29 cellular contexts compared by ENCODE assay signal in the genomic region with DNA sequence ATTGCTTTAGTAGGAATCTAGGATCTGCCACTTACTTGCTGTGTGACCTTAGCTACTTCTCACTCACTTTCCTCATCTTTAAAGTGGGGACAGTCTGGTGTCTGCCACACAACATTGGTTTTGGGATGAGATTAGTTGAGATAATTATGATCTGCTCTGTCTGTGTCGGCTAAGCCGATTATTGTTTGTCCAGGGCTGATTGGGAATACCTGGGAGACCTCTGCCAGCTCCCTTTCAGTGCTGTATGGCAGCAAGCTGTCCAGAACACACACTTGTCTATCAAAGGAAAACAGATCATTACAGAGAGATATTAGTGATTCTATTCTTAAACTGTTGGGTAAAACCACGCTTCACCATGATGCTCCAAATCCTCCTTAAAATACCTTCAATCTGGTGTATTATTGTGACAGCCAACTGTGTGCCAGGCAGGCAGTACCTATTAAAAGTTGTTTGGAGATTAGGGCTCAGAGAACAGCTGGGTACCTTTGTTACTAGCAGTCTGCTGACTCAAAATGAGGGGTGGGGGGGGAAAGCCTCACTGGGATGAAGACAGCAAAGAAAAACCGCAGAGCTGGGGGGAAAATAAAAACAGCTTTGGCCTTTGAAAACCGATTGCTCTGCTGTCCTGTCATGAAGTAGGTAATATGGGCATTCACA.
A peak's percentile ranks its signal among the peaks of the same experiment; 100 is the strongest.
DNase-seq lines count a peak whose midpoint lies in the region; ATAC-seq lines count a peak whose summit lies in the region.
"Had no signal": no experiment of that assay in that cellular context is flagged by ENCODE, and none has a peak within 500 bp of the region (broad histone marks: within the 10 kb centered on the region; RNA-seq: fewer than 3 reads in every experiment).

No MANE protein-coding gene starts in this region.

- H3K4me1 ChIP-seq in mesendoderm (ENCODE audit: control insufficient read depth, low read depth, low read length), result no peaks in the 10 kb centered on the region
- H3K4me1 ChIP-seq: A549, ascending aorta, sigmoid colon, tibial artery had no signal

- H2AK5ac ChIP-seq in mesendoderm (ENCODE audit: low read length), result no peak overlapping the region

- no peak overlapping the region for H3K23ac ChIP-seq in mesendoderm (ENCODE audit: low read length)

- H3K9ac ChIP-seq in mesendoderm (ENCODE audit: low read length), result no peak overlapping the region
- H3K9ac ChIP-seq: GM23248 had no signal

- no peaks in the 10 kb centered on the region for H3K79me1 ChIP-seq in mesendoderm (ENCODE audit: low read length)

- no CpG with 5 or more reads among the region's 5 CpGs for WGBS in mesendoderm (ENCODE audit: extremely low coverage, insufficient coverage, low lambda C conversion rate)

- H3K56ac ChIP-seq in mesendoderm (ENCODE audit: low read length), result no peak overlapping the region

- no peak overlapping the region for H2BK120ac ChIP-seq in mesendoderm (ENCODE audit: low read depth, low read length)

- no peak overlapping the region for H2BK5ac ChIP-seq in mesendoderm (ENCODE audit: low read length)

- H2BK15ac ChIP-seq in mesendoderm (replicated peaks; ENCODE audit: low read depth), result no peak overlapping the region

- no peak overlapping the region for H3K18ac ChIP-seq in mesendoderm (ENCODE audit: low read length)

- H3K4me2 ChIP-seq in mesendoderm (ENCODE audit: low read length), result no peak overlapping the region
- H3K4me2 ChIP-seq: A549 had no signal

- no peaks in the 10 kb centered on the region for H3K27me3 ChIP-seq in mesendoderm (ENCODE audit: insufficient read depth, low read length, poor library complexity)
- H3K27me3 ChIP-seq: ascending aorta, cardiac muscle cell, sigmoid colon, tibial artery had no signal

- H4K5ac ChIP-seq in mesendoderm (ENCODE audit: low read length), result no peak overlapping the region

- ATAC-seq in Right ventricle myocardium superior (ENCODE audit: poor library complexity), result no peak
- ATAC-seq: A549, left lobe of liver had no signal

- no peak overlapping the region for H3K4me3 ChIP-seq in mesendoderm (ENCODE audit: low read length)
- H3K4me3 ChIP-seq: A549, ascending aorta, cardiac muscle cell, GM23248, sigmoid colon, tibial artery had no signal

- H3K4ac ChIP-seq in mesendoderm (ENCODE audit: low read depth, low read length), result no peak overlapping the region

- intact Hi-C loops in Right ventricle myocardium superior (cut with DNase I), result no loop called here

- H3K79me2 ChIP-seq in mesendoderm (ENCODE audit: control insufficient read depth, insufficient read depth, low read length), result no peaks in the 10 kb centered on the region

- no peaks in the 10 kb centered on the region for H3K36me3 ChIP-seq in mesendoderm (ENCODE audit: control insufficient read depth, insufficient read depth, low read length)
- H3K36me3 ChIP-seq: ascending aorta, cardiac muscle cell, sigmoid colon, tibial artery had no signal

- DNase-seq in D341Med (ENCODE audit: low spot score), result peak; percentile 76
- peak; percentile 86 for DNase-seq in NCI-H1694 treated with DMSO at 0.1 percent for 48 hours (lab: John Stamatoyannopoulos, UW)
- peak; percentile 0 for DNase-seq in SK-N-DZ (ENCODE audit: low spot score)
- DNase-seq in mesendoderm, result peak; percentile 3
- no peak for DNase-seq in nucleus accumbens (lab: John Stamatoyannopoulos, UW)
- no peak for DNase-seq in DMS79 (lab: John Stamatoyannopoulos, UW)
- DNase-seq in Right ventricle myocardium superior, result no peak
- DNase-seq in SKM-1 (lab: John Stamatoyannopoulos, UW; ENCODE audit: unreplicated experiment), result no peak
- DNase-seq: activated CD4-positive, alpha-beta T cell treated with anti-CD3 and anti-CD28 coated beads, Interleukin-2, amount 50 U/mL, for 1 hour; activated gamma-delta T cell; activated naive CD8-positive, alpha-beta T cell treated with anti-CD3 and anti-CD28 coated beads for 36 hours; activated T-cell treated with anti-CD3 and anti-CD28 coated beads, Interleukin-2, amount 50 U/mL, for 24 hours; CD4-positive, CD25-positive, alpha-beta regulatory T cell; DMS 273 treated with DMSO at 0.1 percent for 48 hours; effector CD8-positive, alpha-beta T cell; GM23248; KBM-7; NCI-H1105 treated with DMSO at 0.1 percent for 48 hours; NCI-H2081 treated with DMSO at 0.1 percent for 48 hours; SHP77 treated with DMSO at 0.1 percent for 48 hours; sigmoid colon; stimulated activated CD4-positive, alpha-beta T cell treated with anti-CD3 and anti-CD28 coated beads, Interleukin-4, amount 100 ng/mL, for 24 hours; T-helper 9 cell; tibial artery had no signal

- H3K27ac ChIP-seq in mesendoderm (ENCODE audit: low read depth, low read length), result no peak overlapping the region
- H3K27ac ChIP-seq: A549, ascending aorta, cardiac muscle cell, epithelial cell of prostate, GM23248, sigmoid colon, tibial artery had no signal

- no peak overlapping the region for H4K8ac ChIP-seq in mesendoderm (ENCODE audit: low read depth, low read length)

Comparison
In these comparisons a context has a peak if more than half of its experiments do, and no peak if none do; other contexts are left out.
1. DNase-seq: peak in D341Med (single experiment), NCI-H1694 treated with DMSO at 0.1 percent for 48 hours (single experiment), SK-N-DZ (single experiment) and mesendoderm (single experiment); none in nucleus accumbens (0 of 56), DMS79 (single experiment), Right ventricle myocardium superior (single experiment) and SKM-1 (single experiment).